25 cellular contexts compared by ENCODE assay signal in the genomic region with DNA sequence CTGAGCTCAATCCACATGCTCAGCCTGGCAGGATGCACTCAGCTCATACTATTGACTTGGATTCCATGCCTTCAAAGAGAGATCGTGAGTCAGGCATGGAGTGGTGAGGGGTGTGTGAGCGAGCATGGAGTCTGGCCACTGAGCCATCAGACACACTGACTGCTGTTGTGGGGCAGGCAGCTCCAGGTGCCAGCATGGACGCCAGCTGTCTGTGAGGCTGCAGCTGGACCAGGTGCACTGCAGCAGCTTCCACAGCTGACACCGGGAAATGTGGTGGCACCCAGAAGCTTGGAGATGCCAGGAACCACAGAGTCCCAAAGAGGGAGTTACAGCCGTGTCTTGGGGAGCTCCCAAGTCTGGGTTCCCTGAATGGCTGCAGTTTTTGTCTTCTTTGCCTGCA.
"Had no signal": no experiment of that assay in that cellular context is flagged by ENCODE, and none has a peak within 500 bp of the region (broad histone marks: within the 10 kb centered on the region; RNA-seq: fewer than 3 reads in every experiment).

No MANE protein-coding gene starts in this region.

- DNase-seq: naive thymus-derived CD8-positive, alpha-beta T cell; nephron progenitor cell; occipital lobe; ovary; psoas muscle; right cardiac atrium; right lobe of liver; sigmoid colon; small intestine; stimulated activated CD4-positive, alpha-beta T cell treated with anti-CD3 and anti-CD28 coated beads, Interleukin-15, amount 100 ng/mL, for 24 hours; stimulated activated CD4-positive, alpha-beta T cell treated with anti-CD3 and anti-CD28 coated beads, Interleukin-2, amount 100 ng/mL, for 24 hours; stimulated activated CD4-positive, alpha-beta T cell treated with anti-CD3 and anti-CD28 coated beads, Interleukin-2, amount 100 ng/mL, for 48 hours; stimulated activated CD4-positive, alpha-beta T cell treated with anti-CD3 and anti-CD28 coated beads, Interleukin-4, amount 100 ng/mL, for 24 hours; stimulated activated naive B cell treated with anti-CD40 and anti-IgM and Interleukin-4, amounts not matched to agents 10 μg/mL and 1 μg/mL and 100 μg/mL, for 72 hours; stimulated activated naive CD4-positive, alpha-beta T cell treated with Interleukin-2 at 50 U/mL for 16 hours; stomach; thyroid gland; trophoblast cell; uterus had no signal

- H3K9me3 ChIP-seq: ovary, psoas muscle, right lobe of liver, sigmoid colon, thoracic aorta, thyroid gland, upper lobe of left lung, uterus had no signal

- H3K79me2 ChIP-seq: parathyroid adenoma had no signal

- FAIRE-seq: small intestine had no signal

- H3K27me3 ChIP-seq: ovary, right lobe of liver, sigmoid colon, stomach, thyroid gland, tibial nerve, upper lobe of left lung, uterus had no signal

- H3K27ac ChIP-seq: ovary, parathyroid adenoma, psoas muscle, right lobe of liver, sigmoid colon, stomach, thoracic aorta, thyroid gland, tibial nerve, upper lobe of left lung, uterus had no signal

- H3K36me3 ChIP-seq: ovary, right lobe of liver, sigmoid colon, stomach, thoracic aorta, thyroid gland, tibial nerve, upper lobe of left lung, uterus had no signal

- H3K4me1 ChIP-seq: parathyroid adenoma, psoas muscle, right lobe of liver, sigmoid colon, stomach, thyroid gland, tibial nerve, upper lobe of left lung, uterus had no signal

- H3K9ac ChIP-seq: parathyroid adenoma had no signal

- ATAC-seq: naive thymus-derived CD8-positive, alpha-beta T cell; natural killer cell treated with Interleukin-12 subunit alpha and Interleukin-12 subunit beta and Interleukin-15 and Interleukin-18, amount 100 ng/mL, for 72 hours; psoas muscle; right cardiac atrium; right lobe of liver; stimulated activated effector memory CD8-positive, alpha-beta T cell treated with anti-CD3 and anti-CD28 coated beads, Interleukin-12 subunit alpha, Interleukin-12 subunit beta, amount 100 ng/mL, for 72 hours; stimulated activated naive B cell treated with anti-CD40 and anti-IgM and Interleukin-4, amounts not matched to agents 10 μg/mL and 1 μg/mL and 100 μg/mL, for 72 hours had no signal

- H3K4me3 ChIP-seq: ovary, psoas muscle, right lobe of liver, sigmoid colon, stomach, thoracic aorta, thyroid gland, tibial nerve, upper lobe of left lung, uterus had no signal
